1 cellular context compared by ENCODE assay signal in the genomic region with DNA sequence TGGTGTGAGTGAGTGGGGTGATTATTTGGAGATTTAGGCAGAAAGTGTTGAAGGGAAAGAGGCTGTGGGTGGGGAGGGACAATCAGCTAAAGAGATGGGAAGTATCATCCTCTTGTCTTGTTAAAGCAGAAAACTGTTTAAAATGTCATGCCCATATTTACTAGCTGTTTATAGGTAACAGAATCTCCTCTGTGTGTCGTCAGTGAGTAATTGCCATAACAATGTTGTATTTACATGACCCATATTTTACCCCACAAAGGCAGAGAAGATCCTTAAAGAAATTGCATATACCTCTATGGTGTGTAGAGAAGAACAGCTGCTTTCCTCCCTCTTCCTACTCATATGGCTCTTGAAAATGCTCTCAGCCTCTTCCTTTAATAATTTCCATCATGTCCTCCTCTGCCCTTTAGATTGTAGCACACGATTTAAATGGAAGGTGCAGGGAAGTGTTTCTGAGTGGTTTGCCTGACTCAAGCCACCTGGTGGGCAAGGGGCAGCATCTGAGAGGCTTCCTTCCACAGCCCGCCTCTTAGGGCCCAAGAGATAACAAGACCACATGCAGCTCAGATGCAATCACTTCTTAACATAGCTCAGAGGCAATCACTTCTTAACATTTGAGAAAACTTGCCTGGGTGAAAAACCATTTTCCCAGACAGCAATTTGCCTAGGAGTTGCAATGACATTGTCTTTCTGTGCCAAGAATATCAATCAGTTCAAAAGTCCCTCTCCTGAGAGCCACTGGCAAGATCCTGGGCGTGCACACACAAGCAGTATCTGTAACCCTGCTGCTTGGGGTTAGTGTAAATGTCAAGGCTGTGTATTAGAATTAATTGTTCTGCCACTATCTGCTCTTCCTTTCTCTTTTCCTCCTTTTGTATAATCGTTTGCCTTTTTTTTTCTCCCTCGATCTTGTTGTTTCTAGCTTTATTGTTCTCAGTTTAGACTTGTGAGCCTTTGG.
TF ChIP-seq lines count a peak whose summit lies in the region.

No MANE protein-coding gene starts in this region.

TF ChIP-seq in HEK293, 187 proteins besides CTCF, POLR2A, EP300 and RAD21 (continued from another document):
- TF ChIP-seq PRDM10 (tag by site-specific recombination; IDR thresholded peaks at IDR 0.05) (0 out of 2 replicates have a peak, but pooled peaks have one; percentile 12), ZNF585B (tag by site-specific recombination; IDR thresholded peaks at IDR 0.05) (no peak), ZNF10 (tag by site-specific recombination; IDR thresholded peaks at IDR 0.05) (no peak), GLI2 (tag by site-specific recombination; IDR thresholded peaks at IDR 0.05; ENCODE audit: borderline replicate concordance, low read depth) (no peak), EGR2 (tag by site-specific recombination; IDR thresholded peaks at IDR 0.05; ENCODE audit: low read depth) (no peak), ZNF175 (tag by site-specific recombination; IDR thresholded peaks at IDR 0.05) (no peak), ZNF311 (tag by site-specific recombination; IDR thresholded peaks at IDR 0.05; ENCODE audit: borderline replicate concordance) (no peak), ZNF223 (tag by site-specific recombination; IDR thresholded peaks at IDR 0.05) (no peak), IKZF3 (tag by site-specific recombination; IDR thresholded peaks at IDR 0.05) (peak; percentile 48; the same call in 1 of the 2 replicates), OVOL3 (tag by site-specific recombination; IDR thresholded peaks at IDR 0.05) (0 out of 2 replicates have a peak, but pooled peaks have one; percentile 32), SCRT2 (tag by site-specific recombination; IDR thresholded peaks at IDR 0.05) (no peak), ZNF239 (tag by site-specific recombination; IDR thresholded peaks at IDR 0.05) (no peak), ZBTB8A (tag by site-specific recombination; IDR thresholded peaks at IDR 0.05) (0 out of 2 replicates have a peak, but pooled peaks have one; percentile 15), GFI1B (tag by site-specific recombination; IDR thresholded peaks at IDR 0.05) (0 out of 2 replicates have a peak, but pooled peaks have one; percentile 40), ZNF362 (tag by site-specific recombination; IDR thresholded peaks at IDR 0.05) (no peak), ZNF843 (tag by site-specific recombination; IDR thresholded peaks at IDR 0.05) (no peak), ZNF335 (tag by site-specific recombination; conservative IDR thresholded peaks at IDR 0.05) (0 out of 2 replicates have a peak, but pooled peaks have one; percentile 14), PRDM6 (tag by site-specific recombination; IDR thresholded peaks at IDR 0.05) (peak; percentile 69), ZIC2 (tag by site-specific recombination; IDR thresholded peaks at IDR 0.05) (peak; percentile 38; the same call in 1 of the 2 replicates), ZSCAN23 (tag by site-specific recombination; IDR thresholded peaks at IDR 0.05) (no peak), ZNF248 (tag by site-specific recombination; IDR thresholded peaks at IDR 0.05) (no peak), PRDM4 (tag by site-specific recombination; IDR thresholded peaks at IDR 0.05) (no peak), ZNF121 (tag by site-specific recombination; IDR thresholded peaks at IDR 0.05) (no peak), ZFP41 (tag by site-specific recombination; IDR thresholded peaks at IDR 0.05; ENCODE audit: borderline replicate concordance) (no peak), HOXD13 (CRISPR knock-in tag; IDR thresholded peaks at IDR 0.05; ENCODE audit: borderline replicate concordance) (no peak), HOXC10 (CRISPR knock-in tag; IDR thresholded peaks at IDR 0.05) (no peak), ZNF623 (tag by site-specific recombination; IDR thresholded peaks at IDR 0.05) (no peak), ZNF837 (tag by site-specific recombination; IDR thresholded peaks at IDR 0.05) (no peak), ZNF561 (tag by site-specific recombination; IDR thresholded peaks at IDR 0.05; ENCODE audit: borderline replicate concordance) (0 out of 2 replicates have a peak, but pooled peaks have one; percentile 37), GLI4 (tag by site-specific recombination; IDR thresholded peaks at IDR 0.05) (no peak), WT1 (tag by site-specific recombination; IDR thresholded peaks at IDR 0.05) (peak; percentile 73), ZNF138 (tag by site-specific recombination; IDR thresholded peaks at IDR 0.05; ENCODE audit: borderline replicate concordance) (no peak), GLIS1 (tag by site-specific recombination; IDR thresholded peaks at IDR 0.05) (peak; percentile 31; the same call in 1 of the 2 replicates), ZNF473 (tag by site-specific recombination; IDR thresholded peaks at IDR 0.05) (no peak), FEZF1 (tag by site-specific recombination; IDR thresholded peaks at IDR 0.05) (peak; percentile 94)
- TF ChIP-seq, protein P1, sequence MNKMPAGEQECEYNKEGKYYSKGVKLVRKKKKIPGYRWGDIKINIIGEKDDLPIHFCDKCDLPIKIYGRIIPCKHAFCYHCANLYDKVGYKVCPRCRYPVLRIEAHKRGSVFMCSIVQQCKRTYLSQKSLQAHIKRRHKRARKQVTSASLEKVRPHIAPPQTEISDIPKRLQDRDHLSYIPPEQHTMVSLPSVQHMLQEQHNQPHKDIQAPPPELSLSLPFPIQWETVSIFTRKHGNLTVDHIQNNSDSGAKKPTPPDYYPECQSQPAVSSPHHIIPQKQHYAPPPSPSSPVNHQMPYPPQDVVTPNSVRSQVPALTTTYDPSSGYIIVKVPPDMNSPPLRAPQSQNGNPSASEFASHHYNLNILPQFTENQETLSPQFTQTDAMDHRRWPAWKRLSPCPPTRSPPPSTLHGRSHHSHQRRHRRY (tag by site-specific recombination; IDR thresholded peaks at IDR 0.05) = no peak
- TF ChIP-seq, protein P2, sequence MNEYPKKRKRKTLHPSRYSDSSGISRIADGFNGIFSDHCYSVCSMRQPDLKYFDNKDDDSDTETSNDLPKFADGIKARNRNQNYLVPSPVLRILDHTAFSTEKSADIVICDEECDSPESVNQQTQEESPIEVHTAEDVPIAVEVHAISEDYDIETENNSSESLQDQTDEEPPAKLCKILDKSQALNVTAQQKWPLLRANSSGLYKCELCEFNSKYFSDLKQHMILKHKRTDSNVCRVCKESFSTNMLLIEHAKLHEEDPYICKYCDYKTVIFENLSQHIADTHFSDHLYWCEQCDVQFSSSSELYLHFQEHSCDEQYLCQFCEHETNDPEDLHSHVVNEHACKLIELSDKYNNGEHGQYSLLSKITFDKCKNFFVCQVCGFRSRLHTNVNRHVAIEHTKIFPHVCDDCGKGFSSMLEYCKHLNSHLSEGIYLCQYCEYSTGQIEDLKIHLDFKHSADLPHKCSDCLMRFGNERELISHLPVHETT (tag by site-specific recombination; IDR thresholded peaks at IDR 0.05) = no peak
- TF ChIP-seq, protein P3, sequence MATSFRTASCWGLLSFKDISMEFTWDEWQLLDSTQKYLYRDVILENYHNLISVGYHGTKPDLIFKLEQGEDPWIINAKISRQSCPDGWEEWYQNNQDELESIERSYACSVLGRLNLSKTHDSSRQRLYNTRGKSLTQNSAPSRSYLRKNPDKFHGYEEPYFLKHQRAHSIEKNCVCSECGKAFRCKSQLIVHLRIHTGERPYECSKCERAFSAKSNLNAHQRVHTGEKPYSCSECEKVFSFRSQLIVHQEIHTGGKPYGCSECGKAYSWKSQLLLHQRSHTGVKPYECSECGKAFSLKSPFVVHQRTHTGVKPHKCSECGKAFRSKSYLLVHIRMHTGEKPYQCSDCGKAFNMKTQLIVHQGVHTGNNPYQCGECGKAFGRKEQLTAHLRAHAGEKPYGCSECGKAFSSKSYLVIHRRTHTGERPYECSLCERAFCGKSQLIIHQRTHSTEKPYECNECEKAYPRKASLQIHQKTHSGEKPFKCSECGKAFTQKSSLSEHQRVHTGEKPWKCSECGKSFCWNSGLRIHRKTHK (tag by site-specific recombination; IDR thresholded peaks at IDR 0.05) = no peak
- TF ChIP-seq, protein P4, sequence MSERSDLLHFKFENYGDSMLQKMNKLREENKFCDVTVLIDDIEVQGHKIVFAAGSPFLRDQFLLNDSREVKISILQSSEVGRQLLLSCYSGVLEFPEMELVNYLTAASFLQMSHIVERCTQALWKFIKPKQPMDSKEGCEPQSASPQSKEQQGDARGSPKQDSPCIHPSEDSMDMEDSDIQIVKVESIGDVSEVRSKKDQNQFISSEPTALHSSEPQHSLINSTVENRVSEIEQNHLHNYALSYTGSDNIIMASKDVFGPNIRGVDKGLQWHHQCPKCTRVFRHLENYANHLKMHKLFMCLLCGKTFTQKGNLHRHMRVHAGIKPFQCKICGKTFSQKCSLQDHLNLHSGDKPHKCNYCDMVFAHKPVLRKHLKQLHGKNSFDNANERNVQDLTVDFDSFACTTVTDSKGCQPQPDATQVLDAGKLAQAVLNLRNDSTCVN (tag by site-specific recombination; optimal IDR thresholded peaks at IDR 0.05) = no peak
- TF ChIP-seq, protein P5, sequence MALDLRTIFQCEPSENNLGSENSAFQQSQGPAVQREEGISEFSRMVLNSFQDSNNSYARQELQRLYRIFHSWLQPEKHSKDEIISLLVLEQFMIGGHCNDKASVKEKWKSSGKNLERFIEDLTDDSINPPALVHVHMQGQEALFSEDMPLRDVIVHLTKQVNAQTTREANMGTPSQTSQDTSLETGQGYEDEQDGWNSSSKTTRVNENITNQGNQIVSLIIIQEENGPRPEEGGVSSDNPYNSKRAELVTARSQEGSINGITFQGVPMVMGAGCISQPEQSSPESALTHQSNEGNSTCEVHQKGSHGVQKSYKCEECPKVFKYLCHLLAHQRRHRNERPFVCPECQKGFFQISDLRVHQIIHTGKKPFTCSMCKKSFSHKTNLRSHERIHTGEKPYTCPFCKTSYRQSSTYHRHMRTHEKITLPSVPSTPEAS (tag by site-specific recombination; IDR thresholded peaks at IDR 0.05) = no peak
